In genomic region chr9:36642817-36643216, GRCh38 we compare ENCODE assay signal across 28 cellular contexts.
"Had no signal": no experiment of that assay in that cellular context is flagged by ENCODE, and none has a peak within 500 bp of the region (broad histone marks: within the 10 kb centered on the region; RNA-seq: fewer than 3 reads in every experiment).

No MANE protein-coding gene starts in this region.

- ATAC-seq: natural killer cell; psoas muscle; right cardiac atrium; sciatic nerve; stimulated activated memory B cell treated with anti-CD40 and anti-IgM and Interleukin-4, amounts not matched to agents 10 μg/mL and 1 μg/mL and 100 μg/mL, for 72 hours; stimulated activated naive CD8-positive, alpha-beta T cell treated with anti-CD3 and anti-CD28 coated beads, Interleukin-15, amount 100 ng/mL, for 72 hours; stimulated activated naive CD8-positive, alpha-beta T cell treated with anti-CD3 and anti-CD28 coated beads, Interleukin-15, Interleukin-2, amounts not matched to agents 100 U/mL and 50 U/mL, for 24 hours; upper lobe of right lung had no signal

- H3K36me3 ChIP-seq: ovary, suprapubic skin, tibial artery, transverse colon, upper lobe of right lung, uterus had no signal

- H3K4me2 ChIP-seq: neural progenitor cell, smooth muscle cell had no signal

- H3K79me2 ChIP-seq: parathyroid adenoma had no signal

- H3K9ac ChIP-seq: neural progenitor cell, parathyroid adenoma had no signal

- H3K9me3 ChIP-seq: ovary, psoas muscle, spleen, suprapubic skin, testis, tibial artery, transverse colon, upper lobe of right lung, uterus had no signal

- H3K27ac ChIP-seq: neural progenitor cell, ovary, parathyroid adenoma, psoas muscle, skin epidermis, spleen, suprapubic skin, testis, tibial artery, transverse colon, upper lobe of right lung, uterus had no signal

- H3K4me3 ChIP-seq: neural progenitor cell, ovary, psoas muscle, skin epidermis, smooth muscle cell, spleen, suprapubic skin, testis, tibial artery, transverse colon, upper lobe of right lung, uterus had no signal

- DNase-seq: natural killer cell; occipital lobe; ovary; posterior cingulate gyrus; psoas muscle; right cardiac atrium; spleen; stimulated activated CD4-positive, alpha-beta T cell treated with anti-CD3 and anti-CD28 coated beads, Interleukin-12 subunit alpha, Interleukin-12 subunit beta, amount 100 ng/mL, for 4 hours; stimulated activated CD4-positive, alpha-beta T cell treated with anti-CD3 and anti-CD28 coated beads, Interleukin-1b, Interleukin-23, amount 100 ng/mL, for 48 hours; stimulated activated CD4-positive, alpha-beta T cell treated with anti-CD3 and anti-CD28 coated beads, Interleukin-4, amount 100 ng/mL, for 1 hour; stimulated activated CD4-positive, alpha-beta T cell treated with anti-CD3 and anti-CD28 coated beads, Interleukin-4, amount 100 ng/mL, for 4 hours; stimulated activated CD8-positive, alpha-beta memory T cell treated with anti-CD3 and anti-CD28 coated beads, Interleukin-4, amount 100 ng/mL, for 48 hours; stimulated activated naive CD4-positive, alpha-beta T cell; stimulated activated naive CD8-positive, alpha-beta T cell treated with anti-CD3 and anti-CD28 coated beads, Interleukin-15, amount 100 ng/mL, for 72 hours; stimulated activated naive CD8-positive, alpha-beta T cell treated with anti-CD3 and anti-CD28 coated beads, Interleukin-15, Interleukin-2, amounts not matched to agents 100 U/mL and 50 U/mL, for 24 hours; substantia nigra; testis; tibial artery; transverse colon; upper lobe of right lung; uterus had no signal

- H3K4me1 ChIP-seq: neural progenitor cell, parathyroid adenoma, psoas muscle, spleen, suprapubic skin, testis, tibial artery, transverse colon, upper lobe of right lung, uterus had no signal

- H2AFZ ChIP-seq: neural progenitor cell, parathyroid adenoma had no signal

- H3K27me3 ChIP-seq: neural progenitor cell, ovary, spleen, suprapubic skin, testis, tibial artery, transverse colon, upper lobe of right lung, uterus had no signal
